ENCODE assay signal across 1 cellular context in genomic region chr4:94171616-94172015, GRCh38.
TF ChIP-seq lines count a peak whose summit lies in the region.

No MANE protein-coding gene starts in this region.

TF ChIP-seq in IMR-90, 13 proteins besides CTCF, POLR2A, EP300 and RAD21 (continued from another document):
- no peak for TF ChIP-seq ELK1 (IDR thresholded peaks at IDR 0.05; ENCODE audit: borderline replicate concordance, low read depth, low read length)
- no peak for TF ChIP-seq RFX5 (IDR thresholded peaks at IDR 0.05; ENCODE audit: low read depth, low read length)
- no peak for TF ChIP-seq MAFK (IDR thresholded peaks at IDR 0.05; ENCODE audit: low read depth, low read length)
- TF ChIP-seq NFE2L2 (IDR thresholded peaks at IDR 0.05; ENCODE audit: low read depth, low read length) = no peak
